11 cellular contexts compared by ENCODE assay signal in the genomic region with DNA sequence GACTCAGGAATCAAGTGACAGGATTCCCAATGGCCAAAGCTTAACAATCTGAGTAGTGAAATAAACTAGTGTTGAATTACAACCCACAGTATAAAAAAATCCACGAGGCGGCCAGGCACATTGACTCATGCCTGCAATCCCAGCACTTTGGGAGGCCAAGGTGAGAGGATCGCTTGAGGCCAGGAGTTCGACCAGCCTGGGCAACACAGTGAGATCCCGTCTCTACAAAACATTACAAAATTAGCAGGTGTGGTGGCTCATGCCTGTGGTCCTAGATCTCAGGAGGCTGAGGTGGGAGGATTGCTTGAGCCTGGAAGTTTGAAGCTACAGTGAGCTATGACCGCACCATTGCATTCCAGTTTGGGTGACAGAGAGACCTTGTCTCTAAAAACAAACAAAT.
"Had no signal": no experiment of that assay in that cellular context is flagged by ENCODE, and none has a peak within 500 bp of the region (broad histone marks: within the 10 kb centered on the region; RNA-seq: fewer than 3 reads in every experiment).

No MANE protein-coding gene starts in this region.

- ATAC-seq: GM23338, HCT116 had no signal

- H2AFZ ChIP-seq: GM23248, GM23338 had no signal

- H3K36me3 ChIP-seq: HAP-1 had no signal

- DNase-seq: GM23248, GOT3, H7, H9, HCEC 1CT, HFFc6 had no signal

- H3K9me3 ChIP-seq: HAP-1 had no signal

- H3K9ac ChIP-seq: GM23248 had no signal

- H3K4me3 ChIP-seq: GM23248, GM23338, HAP-1 had no signal

- H3K4me2 ChIP-seq: GM23338 had no signal

- FAIRE-seq: H1, H54 had no signal

- H3K4me1 ChIP-seq: HAP-1 had no signal

- H3K27ac ChIP-seq: GM23248 had no signal
